Comparison of ENCODE assay signal across 9 cellular contexts in the genomic region with DNA sequence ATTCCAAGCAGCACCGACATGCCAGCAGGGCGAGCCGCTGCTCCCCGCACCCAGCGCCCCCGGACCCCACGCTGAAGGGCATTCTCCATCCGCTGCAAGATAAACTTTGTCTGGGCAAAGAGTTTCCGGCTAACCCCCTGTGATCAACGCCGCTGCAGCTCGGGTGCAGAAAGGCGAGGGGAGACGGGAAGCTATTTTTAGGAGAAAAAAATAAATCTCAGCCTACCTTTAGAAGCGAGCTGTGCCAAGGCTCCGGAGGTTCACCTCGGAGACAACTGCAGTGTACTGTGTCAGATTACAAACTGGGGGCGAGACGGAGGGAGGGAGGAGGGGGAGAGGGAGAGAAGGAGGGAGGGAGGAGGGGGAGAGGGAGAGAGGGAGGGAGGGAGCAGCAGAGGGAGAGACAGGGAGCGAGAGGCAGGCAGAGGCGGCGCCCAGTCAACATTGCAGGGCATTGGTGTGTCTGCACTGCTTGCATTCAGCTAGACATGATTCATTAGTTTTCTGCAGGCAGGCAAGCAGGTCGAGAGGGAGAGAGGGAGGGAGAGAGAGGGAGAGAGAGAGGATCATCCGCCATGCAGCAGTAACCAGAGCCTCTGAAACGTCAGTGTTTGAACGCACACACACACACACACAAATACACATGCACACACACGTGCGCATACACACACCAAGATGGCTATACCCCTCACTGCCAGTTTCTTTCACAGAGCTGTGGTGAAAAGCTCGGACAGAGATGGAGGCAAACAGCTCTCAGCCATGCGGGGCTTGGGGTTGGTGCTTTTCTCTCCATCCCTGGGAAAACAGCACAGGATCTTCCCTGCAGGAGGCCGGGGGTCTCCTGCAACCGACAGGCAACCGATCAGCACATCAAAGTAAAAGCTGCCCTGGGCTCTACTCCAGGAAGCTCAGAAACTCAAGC. TPM values are rescaled to one million over a fixed set of nuclear protein-coding genes. Genes with fewer than 3 reads are reported as not detected.
A peak's percentile ranks its signal among the peaks of the same experiment; 100 is the strongest.
DNase-seq lines count a peak whose midpoint lies in the region; TF ChIP-seq lines count a peak whose summit lies in the region.
"Had no signal": no experiment of that assay in that cellular context is flagged by ENCODE, and none has a peak within 500 bp of the region (broad histone marks: within the 10 kb centered on the region; RNA-seq: fewer than 3 reads in every experiment).

TSS of gene RIMBP2 (minus strand) at position 304 of the 922 bp plus-strand sequence. CDS start 237,286 bp downstream, outside the sequence.

- H3K9me3 ChIP-seq in esophagus squamous epithelium (no peaks in the 10 kb centered on the region), ovary (no peaks in the 10 kb centered on the region), SJCRH30 (replicated peaks) (no peaks in the 10 kb centered on the region), colonic mucosa (no peaks in the 10 kb centered on the region)

- no peak for TF ChIP-seq EP300 in ovary (IDR thresholded peaks at IDR 0.05)

- no peaks in the 10 kb centered on the region for H3K36me3 ChIP-seq in H7 (replicated peaks; ENCODE audit: control insufficient read depth, insufficient read depth, low read length)
- H3K36me3 ChIP-seq in esophagus squamous epithelium, result no peaks in the 10 kb centered on the region
- H3K36me3 ChIP-seq in ovary, result no peaks in the 10 kb centered on the region
- H3K36me3 ChIP-seq in SJCRH30, result no peaks in the 10 kb centered on the region
- H3K36me3 ChIP-seq in colonic mucosa, result no peaks in the 10 kb centered on the region

- H3K4me3 ChIP-seq in H7 (ENCODE audit: insufficient read depth, low read depth, low read length) (peak within 1 kb of the TSS; percentile 60), esophagus squamous epithelium (peak within 1 kb of the TSS; percentile 19 to 61 (median 40)), ovary (peak within 1 kb of the TSS; percentile 46), SJCRH30 (no peak within 1 kb of the TSS), colonic mucosa (no peak within 1 kb of the TSS)

- no peak within 1 kb of the TSS for H3K9ac ChIP-seq in colonic mucosa (ENCODE audit: low read depth in 2 of 2, low read length in 2 of 2)

- peaks cover 11 to 38% (median 20%) of the 10 kb centered on the region in 3 donors for H3K4me1 ChIP-seq in esophagus squamous epithelium
- no peaks in the 10 kb centered on the region for H3K4me1 ChIP-seq in ovary (ENCODE audit: insufficient read depth)
- H3K4me1 ChIP-seq in SJCRH30, result no peaks in the 10 kb centered on the region
- no peaks in the 10 kb centered on the region for H3K4me1 ChIP-seq in colonic mucosa

- DNase-seq in H7 (peak; percentile 73), NCI-H524 treated with DMSO at 0.1 percent for 48 hours (lab: John Stamatoyannopoulos, UW) (peak; percentile 34), esophagus squamous epithelium (lab: John Stamatoyannopoulos, UW) (no peak), ovary (peak in 4 of 5 donors; percentile 33 to 50 (median 38)), HUDEP-2 (lab: John Stamatoyannopoulos, UW; ENCODE audit: unreplicated experiment in 76 of 76) (no peak), SJCRH30 (no peak), dermis blood vessel endothelial cell (no peak), colonic mucosa (no peak)
- DNase-seq: naive B cell had no signal

- H3K27me3 ChIP-seq in H7 (ENCODE audit: control insufficient read depth, insufficient read depth, low read length) (peaks cover 52% of the 10 kb centered on the region), esophagus squamous epithelium (peaks cover 0 to 73% (median 2%) of the 10 kb centered on the region in 4 donors), ovary (no peaks in the 10 kb centered on the region), SJCRH30 (peaks cover 8% of the 10 kb centered on the region; the same call in 1 of the 2 replicates), colonic mucosa (peaks cover 21% of the 10 kb centered on the region)

- intact Hi-C loops in esophagus squamous epithelium (cut with DNase I) (no loop called here), ovary (cut with DNase I) (loop anchor here in 1 of 4 donors (1.0 kb wide), 1 partner anchor 10 kb away; no protein-coding TSS in a partner anchor), colonic mucosa (cut with DNase I) (no loop called here)

- TF ChIP-seq POLR2A in esophagus squamous epithelium (IDR thresholded peaks at IDR 0.05), result no peak
- no peak for TF ChIP-seq POLR2A in ovary (IDR thresholded peaks at IDR 0.05)

- H3K27ac ChIP-seq in esophagus squamous epithelium, result no peak within 1 kb of the TSS
- no peak within 1 kb of the TSS for H3K27ac ChIP-seq in ovary
- no peak within 1 kb of the TSS for H3K27ac ChIP-seq in SJCRH30
- no peak within 1 kb of the TSS for H3K27ac ChIP-seq in colonic mucosa

- no peak for TF ChIP-seq CTCF in esophagus squamous epithelium (IDR thresholded peaks at IDR 0.05)
- no peak for TF ChIP-seq CTCF in ovary (IDR thresholded peaks at IDR 0.05)
- no peak for TF ChIP-seq CTCF in colonic mucosa (IDR thresholded peaks at IDR 0.05)

- WGBS in esophagus squamous epithelium, 2 donors, result 0 to 2% methylated on average over 15 to 19 of the region's 33 CpGs
- WGBS in ovary, 3 donors, result 0 to 1% (median 1%) methylated on average over 33 of the region's 33 CpGs

RNA-seq across cellular contexts. Expression of gene RIMBP2, which starts in this region (rescaled TPM):
- 1.2 and 2.1 TPM in 2 replicates for total RNA-seq in H7 (2014; rRNA removed; shearing (Covaris generic))
- total RNA-seq in esophagus squamous epithelium (under 1 TPM; 0.08 to 0.76 (median 0.46) TPM), ovary (10 to 100 TPM in 1 of 7 donors, 1 to 10 TPM in 6; 1.1 to 16.2 (median 4.3) TPM), dermis blood vessel endothelial cell (not detected in 2 replicates), colonic mucosa (1 to 10 TPM; 4.8 to 5.6 TPM)
- 1 to 10 TPM; 1.1 to 2.7 TPM for polyA plus RNA-seq in ovary
- total RNA-seq in SJCRH30 (2014; rRNA removed; shearing (Covaris generic)), result not detected in 2 replicates

Comparison
In these comparisons a context has a peak if more than half of its experiments do, and no peak if none do; other contexts are left out.
1. DNase-seq: peak in H7 (single experiment), NCI-H524 treated with DMSO at 0.1 percent for 48 hours (single experiment) and ovary (4 of 5); none in esophagus squamous epithelium (single experiment), HUDEP-2 (0 of 76), SJCRH30 (0 of 2), dermis blood vessel endothelial cell (single experiment) and colonic mucosa (single experiment).
2. H3K4me3 ChIP-seq: peak in H7 (single experiment), esophagus squamous epithelium (4 of 4) and ovary (single experiment); none in SJCRH30 (single experiment) and colonic mucosa (single experiment).